Comparison of ENCODE assay signal across 5 cellular contexts in the genomic region with DNA sequence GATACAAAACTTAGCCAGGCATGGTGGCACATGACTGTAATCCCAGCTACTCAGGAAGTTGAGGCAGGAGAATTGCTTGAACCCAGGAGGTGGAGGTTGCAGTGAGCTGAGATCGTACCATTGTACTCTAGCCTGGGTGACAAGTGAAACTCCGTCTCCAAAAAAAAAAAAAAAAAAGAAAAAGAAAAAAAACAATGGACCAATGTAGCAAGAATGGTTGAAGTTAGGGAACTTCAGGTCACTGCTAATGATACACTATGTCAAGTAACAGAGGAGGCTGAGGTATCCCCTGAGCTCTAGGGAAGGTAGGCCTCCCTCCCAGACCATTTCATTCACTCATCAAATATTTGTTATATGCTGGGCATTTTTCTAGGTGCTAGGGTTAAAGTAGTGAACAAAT. TPM values are rescaled to one million over a fixed set of nuclear protein-coding genes. Genes with fewer than 3 reads are reported as not detected.
"Had no signal": no experiment of that assay in that cellular context is flagged by ENCODE, and none has a peak within 500 bp of the region (broad histone marks: within the 10 kb centered on the region; RNA-seq: fewer than 3 reads in every experiment).

No MANE protein-coding gene starts in this region.

RNA-seq across cellular contexts. Expression of a gene that starts 7.7 kb away (rescaled TPM):
- total RNA-seq: IMR-90 had no signal

RNA-seq across cellular contexts. Expression of a gene that starts 23.0 kb away (rescaled TPM):
- total RNA-seq: HT-29, HT1080, IMR-90 had no signal
- polyA plus RNA-seq: IgD-negative memory B cell, IMR-90 had no signal

RNA-seq across cellular contexts. Expression of a gene that starts 46.9 kb away (rescaled TPM):
- total RNA-seq: HT-29, HT1080, IMR-90 had no signal
- polyA plus RNA-seq: HepG2, IgD-negative memory B cell, IMR-90 had no signal
